ENCODE assay signal across 11 cellular contexts in genomic region chr17:78532922-78533640, GRCh38. TPM values are rescaled to one million over a fixed set of nuclear protein-coding genes. Genes with fewer than 3 reads are reported as not detected.
DNase-seq lines count a peak whose midpoint lies in the region; ATAC-seq and TF ChIP-seq lines count a peak whose summit lies in the region.
"Had no signal": no experiment of that assay in that cellular context is flagged by ENCODE, and none has a peak within 500 bp of the region (broad histone marks: within the 10 kb centered on the region; RNA-seq: fewer than 3 reads in every experiment).

No MANE protein-coding gene starts in this region.

- H3K4me1 ChIP-seq in osteoblast (ENCODE audit: insufficient read depth, low read length): no peaks in the 10 kb centered on the region
- H3K4me1 ChIP-seq in prostate gland (replicated peaks): no peaks in the 10 kb centered on the region

- DNase-seq in Daoy (ENCODE audit: low read depth): peak; percentile 94
- DNase-seq in M059J (ENCODE audit: low read depth): peak; percentile 84
- peak; percentile 21 to 88 for DNase-seq in cardiac fibroblast (ENCODE audit: low read depth in 2 of 2)
- DNase-seq in osteoblast (ENCODE audit: insufficient read length, low spot score, missing footprints): peak; percentile 96
- no peak for DNase-seq in prostate gland (ENCODE audit: low spot score)
- DNase-seq in NCI-H2196 treated with DMSO at 0.1 percent for 48 hours (lab: John Stamatoyannopoulos, UW; ENCODE audit: unreplicated experiment): no peak
- DNase-seq: islet precursor cell, KBM-7, NCI-H526 treated with DMSO at 0.1 percent for 48 hours had no signal

- H3K4me3 ChIP-seq in cardiac fibroblast (replicated peaks in 1 of 2; ENCODE audit: low read depth in 2 of 2, low read length in 2 of 2) (no peak overlapping the region), osteoblast (ENCODE audit: insufficient read depth, low read length) (no peak overlapping the region), prostate gland (no peak overlapping the region)

- H3K36me3 ChIP-seq in osteoblast (ENCODE audit: insufficient read depth, low read length) (no peaks in the 10 kb centered on the region), prostate gland (no peaks in the 10 kb centered on the region)
- H3K36me3 ChIP-seq: neutrophil had no signal

- TF ChIP-seq CTCF in cardiac fibroblast (IDR thresholded peaks at IDR 0.05; ENCODE audit: low read depth, low read length): no peak
- TF ChIP-seq CTCF in osteoblast (IDR thresholded peaks at IDR 0.05; ENCODE audit: extremely low read depth, low read depth, low read length): no peak
- TF ChIP-seq CTCF in prostate gland (IDR thresholded peaks at IDR 0.05): no peak

- 89% methylated on average over 16 of the region's 19 CpGs for WGBS in prostate gland

- H3K9me3 ChIP-seq in osteoblast (ENCODE audit: low read depth, low read length) (no peaks in the 10 kb centered on the region), prostate gland (no peaks in the 10 kb centered on the region)
- H3K9me3 ChIP-seq: neutrophil had no signal

- intact Hi-C loops in prostate gland (cut with DNase I): no loop called here

- H3K27me3 ChIP-seq in osteoblast (ENCODE audit: insufficient read depth, low read length) (peaks cover 6% of the 10 kb centered on the region), prostate gland (replicated peaks; ENCODE audit: insufficient read depth) (no peaks in the 10 kb centered on the region)
- H3K27me3 ChIP-seq: neutrophil had no signal

- ATAC-seq in GM18870 (IDR thresholded peaks at IDR 0.05; ENCODE audit: unreplicated experiment): no peak

- no peaks in the 10 kb centered on the region for H4K20me1 ChIP-seq in osteoblast (ENCODE audit: insufficient read depth, low read length)

- H3K4me2 ChIP-seq in osteoblast (ENCODE audit: insufficient read depth, low read length): no peak overlapping the region

- no peak overlapping the region for H2AFZ ChIP-seq in osteoblast (ENCODE audit: low read length)

- no peaks in the 10 kb centered on the region for H3K79me2 ChIP-seq in osteoblast (ENCODE audit: insufficient read depth, low read length)

- H3K27ac ChIP-seq in osteoblast (ENCODE audit: low read depth, low read length) (no peak overlapping the region), prostate gland (no peak overlapping the region)
- H3K27ac ChIP-seq: neutrophil had no signal

- TF ChIP-seq POLR2A in prostate gland (IDR thresholded peaks at IDR 0.05): no peak

RNA-seq across cellular contexts. Expression of gene DNAH17, which starts 44.1 kb away (rescaled TPM):
- 1.0 and 1.7 TPM in 2 replicates for total RNA-seq in Daoy (2014; rRNA removed; shearing (Covaris generic))
- total RNA-seq in M059J (2014; rRNA removed; shearing (Covaris generic)): 0.05 TPM in 1 of 2 replicates, not detected in the other
- total RNA-seq in osteoblast (under 0.01 TPM in 2 replicates), prostate gland (1 to 10 TPM in 1 of 2 donors, under 1 TPM in 1; 0.87 to 6.9 TPM)

Comparison
In these comparisons a context has a peak if more than half of its experiments do, and no peak if none do; other contexts are left out.
1. DNase-seq: peak in Daoy (single experiment), M059J (single experiment), cardiac fibroblast (2 of 2) and osteoblast (single experiment); none in prostate gland (single experiment) and NCI-H2196 treated with DMSO at 0.1 percent for 48 hours (single experiment).